1 cellular context compared by ENCODE assay signal in the genomic region with DNA sequence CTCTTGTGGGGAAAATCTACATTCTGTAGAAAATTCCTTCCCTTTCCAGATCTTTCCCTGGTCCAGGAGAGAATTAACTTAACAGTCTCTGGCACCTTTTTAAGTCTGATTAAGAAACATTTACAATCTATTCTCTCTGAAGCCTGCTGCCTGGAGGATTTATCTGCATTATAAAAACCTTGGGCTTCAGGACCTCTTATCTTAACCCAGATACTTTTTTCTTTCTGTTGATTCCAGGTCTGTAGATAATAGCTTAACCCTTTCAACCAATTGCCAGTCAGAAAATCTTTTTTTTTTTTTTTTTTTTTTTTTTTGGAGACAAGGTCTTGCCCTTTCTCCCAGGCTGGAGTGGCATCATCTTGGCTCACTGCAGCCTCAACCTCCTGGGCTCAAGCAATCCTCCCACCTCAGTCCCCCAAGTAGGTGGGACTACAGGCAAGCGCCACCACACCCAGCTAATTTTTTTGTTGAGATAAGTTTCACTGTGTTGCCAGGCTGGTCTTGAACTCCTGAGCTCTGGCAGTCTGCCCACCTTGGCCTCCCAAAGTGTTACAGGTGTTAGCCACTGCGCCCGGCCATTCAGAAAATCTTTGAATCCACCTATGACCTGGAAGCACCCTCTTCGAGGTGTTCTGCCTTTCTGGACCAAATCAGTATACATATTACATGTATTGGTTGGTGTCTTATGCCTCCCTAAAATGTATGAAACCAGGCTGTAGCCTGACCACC.
A peak's percentile ranks its signal among the peaks of the same experiment; 100 is the strongest.
TF ChIP-seq lines count a peak whose summit lies in the region.

No MANE protein-coding gene starts in this region.

TF ChIP-seq in H1, 55 proteins besides CTCF, POLR2A, EP300 and RAD21:
- TF ChIP-seq ZNF274 (IDR thresholded peaks at IDR 0.05; ENCODE audit: borderline replicate concordance, extremely low read depth, low read length), result no peak
- TF ChIP-seq BRCA1 (IDR thresholded peaks at IDR 0.05; ENCODE audit: low read depth, low read length), result no peak
- TF ChIP-seq CBX8 (IDR thresholded peaks at IDR 0.05; ENCODE audit: borderline replicate concordance, low read depth, low read length), result no peak
- TF ChIP-seq POLR2AphosphoS5 (IDR thresholded peaks at IDR 0.05; ENCODE audit: low read depth, low read length), result no peak
- TF ChIP-seq JUN (IDR thresholded peaks at IDR 0.05; ENCODE audit: low read depth, low read length), result no peak
- TF ChIP-seq KDM5A (IDR thresholded peaks at IDR 0.05; ENCODE audit: low read length), result no peak
- peak; percentile 31 for TF ChIP-seq ASH2L (IDR thresholded peaks at IDR 0.05; ENCODE audit: low read length)
- TF ChIP-seq CBX5 (IDR thresholded peaks at IDR 0.05; ENCODE audit: low read depth, low read length), result no peak
- TF ChIP-seq TEAD4 (IDR thresholded peaks at IDR 0.05; ENCODE audit: low read depth, low read length), result no peak
- no peak for TF ChIP-seq PHF8 (conservative IDR thresholded peaks at IDR 0.05; ENCODE audit: low read depth, low read length)
- TF ChIP-seq, protein P1, sequence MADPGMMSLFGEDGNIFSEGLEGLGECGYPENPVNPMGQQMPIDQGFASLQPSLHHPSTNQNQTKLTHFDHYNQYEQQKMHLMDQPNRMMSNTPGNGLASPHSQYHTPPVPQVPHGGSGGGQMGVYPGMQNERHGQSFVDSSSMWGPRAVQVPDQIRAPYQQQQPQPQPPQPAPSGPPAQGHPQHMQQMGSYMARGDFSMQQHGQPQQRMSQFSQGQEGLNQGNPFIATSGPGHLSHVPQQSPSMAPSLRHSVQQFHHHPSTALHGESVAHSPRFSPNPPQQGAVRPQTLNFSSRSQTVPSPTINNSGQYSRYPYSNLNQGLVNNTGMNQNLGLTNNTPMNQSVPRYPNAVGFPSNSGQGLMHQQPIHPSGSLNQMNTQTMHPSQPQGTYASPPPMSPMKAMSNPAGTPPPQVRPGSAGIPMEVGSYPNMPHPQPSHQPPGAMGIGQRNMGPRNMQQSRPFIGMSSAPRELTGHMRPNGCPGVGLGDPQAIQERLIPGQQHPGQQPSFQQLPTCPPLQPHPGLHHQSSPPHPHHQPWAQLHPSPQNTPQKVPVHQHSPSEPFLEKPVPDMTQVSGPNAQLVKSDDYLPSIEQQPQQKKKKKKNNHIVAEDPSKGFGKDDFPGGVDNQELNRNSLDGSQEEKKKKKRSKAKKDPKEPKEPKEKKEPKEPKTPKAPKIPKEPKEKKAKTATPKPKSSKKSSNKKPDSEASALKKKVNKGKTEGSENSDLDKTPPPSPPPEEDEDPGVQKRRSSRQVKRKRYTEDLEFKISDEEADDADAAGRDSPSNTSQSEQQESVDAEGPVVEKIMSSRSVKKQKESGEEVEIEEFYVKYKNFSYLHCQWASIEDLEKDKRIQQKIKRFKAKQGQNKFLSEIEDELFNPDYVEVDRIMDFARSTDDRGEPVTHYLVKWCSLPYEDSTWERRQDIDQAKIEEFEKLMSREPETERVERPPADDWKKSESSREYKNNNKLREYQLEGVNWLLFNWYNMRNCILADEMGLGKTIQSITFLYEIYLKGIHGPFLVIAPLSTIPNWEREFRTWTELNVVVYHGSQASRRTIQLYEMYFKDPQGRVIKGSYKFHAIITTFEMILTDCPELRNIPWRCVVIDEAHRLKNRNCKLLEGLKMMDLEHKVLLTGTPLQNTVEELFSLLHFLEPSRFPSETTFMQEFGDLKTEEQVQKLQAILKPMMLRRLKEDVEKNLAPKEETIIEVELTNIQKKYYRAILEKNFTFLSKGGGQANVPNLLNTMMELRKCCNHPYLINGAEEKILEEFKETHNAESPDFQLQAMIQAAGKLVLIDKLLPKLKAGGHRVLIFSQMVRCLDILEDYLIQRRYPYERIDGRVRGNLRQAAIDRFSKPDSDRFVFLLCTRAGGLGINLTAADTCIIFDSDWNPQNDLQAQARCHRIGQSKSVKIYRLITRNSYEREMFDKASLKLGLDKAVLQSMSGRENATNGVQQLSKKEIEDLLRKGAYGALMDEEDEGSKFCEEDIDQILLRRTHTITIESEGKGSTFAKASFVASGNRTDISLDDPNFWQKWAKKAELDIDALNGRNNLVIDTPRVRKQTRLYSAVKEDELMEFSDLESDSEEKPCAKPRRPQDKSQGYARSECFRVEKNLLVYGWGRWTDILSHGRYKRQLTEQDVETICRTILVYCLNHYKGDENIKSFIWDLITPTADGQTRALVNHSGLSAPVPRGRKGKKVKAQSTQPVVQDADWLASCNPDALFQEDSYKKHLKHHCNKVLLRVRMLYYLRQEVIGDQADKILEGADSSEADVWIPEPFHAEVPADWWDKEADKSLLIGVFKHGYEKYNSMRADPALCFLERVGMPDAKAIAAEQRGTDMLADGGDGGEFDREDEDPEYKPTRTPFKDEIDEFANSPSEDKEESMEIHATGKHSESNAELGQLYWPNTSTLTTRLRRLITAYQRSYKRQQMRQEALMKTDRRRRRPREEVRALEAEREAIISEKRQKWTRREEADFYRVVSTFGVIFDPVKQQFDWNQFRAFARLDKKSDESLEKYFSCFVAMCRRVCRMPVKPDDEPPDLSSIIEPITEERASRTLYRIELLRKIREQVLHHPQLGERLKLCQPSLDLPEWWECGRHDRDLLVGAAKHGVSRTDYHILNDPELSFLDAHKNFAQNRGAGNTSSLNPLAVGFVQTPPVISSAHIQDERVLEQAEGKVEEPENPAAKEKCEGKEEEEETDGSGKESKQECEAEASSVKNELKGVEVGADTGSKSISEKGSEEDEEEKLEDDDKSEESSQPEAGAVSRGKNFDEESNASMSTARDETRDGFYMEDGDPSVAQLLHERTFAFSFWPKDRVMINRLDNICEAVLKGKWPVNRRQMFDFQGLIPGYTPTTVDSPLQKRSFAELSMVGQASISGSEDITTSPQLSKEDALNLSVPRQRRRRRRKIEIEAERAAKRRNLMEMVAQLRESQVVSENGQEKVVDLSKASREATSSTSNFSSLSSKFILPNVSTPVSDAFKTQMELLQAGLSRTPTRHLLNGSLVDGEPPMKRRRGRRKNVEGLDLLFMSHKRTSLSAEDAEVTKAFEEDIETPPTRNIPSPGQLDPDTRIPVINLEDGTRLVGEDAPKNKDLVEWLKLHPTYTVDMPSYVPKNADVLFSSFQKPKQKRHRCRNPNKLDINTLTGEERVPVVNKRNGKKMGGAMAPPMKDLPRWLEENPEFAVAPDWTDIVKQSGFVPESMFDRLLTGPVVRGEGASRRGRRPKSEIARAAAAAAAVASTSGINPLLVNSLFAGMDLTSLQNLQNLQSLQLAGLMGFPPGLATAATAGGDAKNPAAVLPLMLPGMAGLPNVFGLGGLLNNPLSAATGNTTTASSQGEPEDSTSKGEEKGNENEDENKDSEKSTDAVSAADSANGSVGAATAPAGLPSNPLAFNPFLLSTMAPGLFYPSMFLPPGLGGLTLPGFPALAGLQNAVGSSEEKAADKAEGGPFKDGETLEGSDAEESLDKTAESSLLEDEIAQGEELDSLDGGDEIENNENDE (IDR thresholded peaks at IDR 0.05; ENCODE audit: insufficient replicate concordance, low read length), result peak; percentile 56
- no peak for TF ChIP-seq BCL11A (IDR thresholded peaks at IDR 0.05; ENCODE audit: low read depth in 2 of 2, low read length in 2 of 2)
- no peak for TF ChIP-seq HDAC2 (IDR thresholded peaks at IDR 0.05; ENCODE audit: borderline replicate concordance in 1 of 2, low read depth in 2 of 2, low read length in 2 of 2)
- TF ChIP-seq, protein P2, sequence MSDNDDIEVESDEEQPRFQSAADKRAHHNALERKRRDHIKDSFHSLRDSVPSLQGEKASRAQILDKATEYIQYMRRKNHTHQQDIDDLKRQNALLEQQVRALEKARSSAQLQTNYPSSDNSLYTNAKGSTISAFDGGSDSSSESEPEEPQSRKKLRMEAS (IDR thresholded peaks at IDR 0.05), result no peak
- TF ChIP-seq CHD1 (IDR thresholded peaks at IDR 0.05; ENCODE audit: low read depth, low read length), result no peak
- TF ChIP-seq, protein P3, sequence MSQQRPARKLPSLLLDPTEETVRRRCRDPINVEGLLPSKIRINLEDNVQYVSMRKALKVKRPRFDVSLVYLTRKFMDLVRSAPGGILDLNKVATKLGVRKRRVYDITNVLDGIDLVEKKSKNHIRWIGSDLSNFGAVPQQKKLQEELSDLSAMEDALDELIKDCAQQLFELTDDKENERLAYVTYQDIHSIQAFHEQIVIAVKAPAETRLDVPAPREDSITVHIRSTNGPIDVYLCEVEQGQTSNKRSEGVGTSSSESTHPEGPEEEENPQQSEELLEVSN (IDR thresholded peaks at IDR 0.05), result no peak
- no peak for TF ChIP-seq GTF2F1 (IDR thresholded peaks at IDR 0.05; ENCODE audit: borderline replicate concordance, low read depth, low read length)
- TF ChIP-seq FOSL1 (IDR thresholded peaks at IDR 0.05; ENCODE audit: insufficient read depth, low read depth, low read length), result no peak
- TF ChIP-seq, protein P4, sequence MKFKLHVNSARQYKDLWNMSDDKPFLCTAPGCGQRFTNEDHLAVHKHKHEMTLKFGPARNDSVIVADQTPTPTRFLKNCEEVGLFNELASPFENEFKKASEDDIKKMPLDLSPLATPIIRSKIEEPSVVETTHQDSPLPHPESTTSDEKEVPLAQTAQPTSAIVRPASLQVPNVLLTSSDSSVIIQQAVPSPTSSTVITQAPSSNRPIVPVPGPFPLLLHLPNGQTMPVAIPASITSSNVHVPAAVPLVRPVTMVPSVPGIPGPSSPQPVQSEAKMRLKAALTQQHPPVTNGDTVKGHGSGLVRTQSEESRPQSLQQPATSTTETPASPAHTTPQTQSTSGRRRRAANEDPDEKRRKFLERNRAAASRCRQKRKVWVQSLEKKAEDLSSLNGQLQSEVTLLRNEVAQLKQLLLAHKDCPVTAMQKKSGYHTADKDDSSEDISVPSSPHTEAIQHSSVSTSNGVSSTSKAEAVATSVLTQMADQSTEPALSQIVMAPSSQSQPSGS (IDR thresholded peaks at IDR 0.05; ENCODE audit: low read length), result no peak
- TF ChIP-seq NANOG (IDR thresholded peaks at IDR 0.05; ENCODE audit: insufficient read depth, low read depth, low read length, poor library complexity, severe bottlenecking), result peak; percentile 32
- TF ChIP-seq TAF7 (optimal IDR thresholded peaks at IDR 0.05; ENCODE audit: borderline replicate concordance, low read depth, low read length), result no peak
- TF ChIP-seq MAFK (IDR thresholded peaks at IDR 0.05; ENCODE audit: low read depth, low read length), result no peak
- no peak for TF ChIP-seq SP2 (IDR thresholded peaks at IDR 0.05; ENCODE audit: low read length)
- no peak for TF ChIP-seq YY1 (IDR thresholded peaks at IDR 0.05; ENCODE audit: low read depth, low read length)
- no peak for TF ChIP-seq NRF1 (IDR thresholded peaks at IDR 0.05; ENCODE audit: low read depth, low read length)
- no peak for TF ChIP-seq KDM4A (IDR thresholded peaks at IDR 0.05; ENCODE audit: low read depth, low read length, severe bottlenecking)
